Comparison of ENCODE assay signal across 23 cellular contexts in the genomic region with DNA sequence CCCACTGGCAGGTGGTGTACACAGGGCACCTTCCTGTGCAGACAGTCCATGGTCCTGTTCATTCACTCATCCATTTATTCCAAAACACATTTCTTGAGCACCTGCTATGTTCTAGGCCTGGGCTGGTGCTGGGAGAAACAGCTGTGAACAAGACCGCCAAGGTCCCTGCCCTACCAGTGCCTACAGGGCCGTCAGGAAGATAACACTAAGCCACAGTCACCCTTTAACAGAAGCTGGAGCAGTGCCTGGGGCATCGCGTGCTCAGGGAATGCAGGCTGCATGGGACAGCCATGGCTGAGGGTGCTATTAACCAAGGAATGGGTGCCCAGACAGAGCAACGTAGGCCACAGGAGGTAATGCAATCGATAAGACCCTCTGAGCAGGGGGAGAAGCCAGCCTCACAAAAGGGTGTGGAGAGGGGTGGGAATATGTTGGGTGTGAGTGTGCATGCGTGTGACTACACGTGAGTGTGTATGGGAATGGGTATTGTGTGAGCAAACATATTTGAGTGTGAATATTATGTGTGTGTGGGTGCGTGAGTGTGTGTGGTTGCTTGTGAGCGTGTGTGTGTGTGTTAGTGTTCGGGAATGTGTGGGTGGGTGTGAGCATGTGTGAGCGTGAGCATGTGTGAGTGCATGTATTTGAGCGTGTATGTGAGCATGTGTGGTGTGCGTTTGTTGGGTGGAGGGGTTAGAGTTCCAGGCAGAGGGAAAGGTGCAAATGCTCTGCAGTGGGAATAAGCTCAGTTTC. TPM values are rescaled to one million over a fixed set of nuclear protein-coding genes. Genes with fewer than 3 reads are reported as not detected.
DNase-seq lines count a peak whose midpoint lies in the region; ATAC-seq and TF ChIP-seq lines count a peak whose summit lies in the region.
"Had no signal": no experiment of that assay in that cellular context is flagged by ENCODE, and none has a peak within 500 bp of the region (broad histone marks: within the 10 kb centered on the region; RNA-seq: fewer than 3 reads in every experiment).

No MANE protein-coding gene starts in this region.

- peak overlapping the region; percentile 42 for H3K18ac ChIP-seq in neuronal stem cell (ENCODE audit: low read length)

- no peaks in the 10 kb centered on the region for H3K4me1 Mint-ChIP-seq in activated T-helper 1 cell treated with anti-CD3 and anti-CD28 coated beads, Interleukin-12 subunit alpha, Interleukin-12 subunit beta, Interleukin-2, Interleukin-4 antibody, amounts not matched to agents 30 ng/mL and 10 ng/mL and 1 ng/mL, durations not matched to agents 14 hours and 24 hours and 36 hours (ENCODE audit: low read depth)

- H3K27ac Mint-ChIP-seq in activated T-helper 1 cell treated with anti-CD3 and anti-CD28 coated beads, Interleukin-12 subunit alpha, Interleukin-12 subunit beta, Interleukin-2, Interleukin-4 antibody, amounts not matched to agents 30 ng/mL and 10 ng/mL and 1 ng/mL, durations not matched to agents 14 hours and 24 hours and 36 hours, result no peak overlapping the region
- H3K27ac Mint-ChIP-seq: immature natural killer cell; T-helper 2 cell treated with Interferon-gamma antibody and Interleukin-4, amounts not matched to agents 5 μg/mL and 100 μg/mL, for 36 hours had no signal

- H4K91ac ChIP-seq in neuronal stem cell (ENCODE audit: low read depth, low read length, poor library complexity), result no peak overlapping the region

- 72 to 77% (median 77%) methylated on average over 14 of the region's 14 CpGs for WGBS in heart left ventricle, 4 donors
- 100% methylated on average over 2 to 8 of the region's 14 CpGs for WGBS in neuronal stem cell (ENCODE audit: extremely low coverage in 2 of 2, insufficient read length in 2 of 2, insufficient replicate concordance in 1 of 2), 2 donors
- 75 to 77% methylated on average over 14 of the region's 14 CpGs for WGBS in aorta, 2 donors

- peak overlapping the region; percentile 59 for H2BK15ac ChIP-seq in neuronal stem cell (ENCODE audit: low read length)

- intact Hi-C loops in ascending aorta (cut with DNase I), result no loop called here
- intact Hi-C loops in heart left ventricle (cut with DNase I), result loop anchor here in 2 of 10 donors (2.0 kb wide), 1 partner anchor 13 kb away; no protein-coding TSS in a partner anchor
- intact Hi-C loops in upper lobe of right lung (cut with DNase I), result no loop called here
- intact Hi-C loops in activated T-helper 1 cell treated with anti-CD3 and anti-CD28 coated beads, Interleukin-12 subunit alpha, Interleukin-12 subunit beta, Interleukin-2, Interleukin-4 antibody, amounts not matched to agents 30 ng/mL and 10 ng/mL and 1 ng/mL, durations not matched to agents 14 hours and 24 hours and 36 hours (cut with micrococcal nuclease), result no loop called here
- intact Hi-C loops in aorta (cut with DNase I), result no loop called here

- H2AK5ac ChIP-seq in neuronal stem cell (ENCODE audit: low read depth, low read length), result peak overlapping the region; percentile 60

- H3K27me3 ChIP-seq in ascending aorta (no peaks in the 10 kb centered on the region), heart left ventricle (no peaks in the 10 kb centered on the region), neuronal stem cell (ENCODE audit: control insufficient read depth in 3 of 3, insufficient read depth in 3 of 3, low read depth in 1 of 3, low read length in 3 of 3) (peaks cover 0 to 5% (median 0%) of the 10 kb centered on the region in 3 experiments), upper lobe of right lung (no peaks in the 10 kb centered on the region), aorta (ENCODE audit: control insufficient read depth in 1 of 2, insufficient read depth in 2 of 2, low read length in 1 of 2) (no peaks in the 10 kb centered on the region), WERI-Rb-1 (ENCODE audit: insufficient read depth, low read depth, severe bottlenecking) (no peaks in the 10 kb centered on the region)
- H3K27me3 ChIP-seq: dorsolateral prefrontal cortex, hepatocyte had no signal

- no peak overlapping the region for H2AFZ ChIP-seq in neuronal stem cell (ENCODE audit: low read length)
- H2AFZ ChIP-seq: hepatocyte had no signal

- H3K4ac ChIP-seq in neuronal stem cell (ENCODE audit: low read length), result no peak overlapping the region

- no peak for DNase-seq in ascending aorta (ENCODE audit: low spot score in 2 of 2)
- peak in 4 of 5 donors; percentile 61 to 84 (median 72) for DNase-seq in heart left ventricle
- DNase-seq in neuronal stem cell (ENCODE audit: low spot score), result no peak
- DNase-seq in upper lobe of right lung, result peak; percentile 10
- no peak for DNase-seq in activated T-helper 1 cell treated with anti-CD3 and anti-CD28 coated beads, Interleukin-12 subunit alpha, Interleukin-12 subunit beta, Interleukin-2, Interleukin-4 antibody, amounts not matched to agents 30 ng/mL and 10 ng/mL and 1 ng/mL, durations not matched to agents 14 hours and 24 hours and 36 hours (ENCODE audit: low spot score)
- no peak for DNase-seq in aorta
- no peak for DNase-seq in WERI-Rb-1
- DNase-seq: activated CD4-positive, alpha-beta T cell treated with anti-CD3 and anti-CD28 coated beads, Interleukin-2, amount 50 U/mL, for 48 hours; activated naive CD4-positive, alpha-beta T cell; caudate nucleus; dorsolateral prefrontal cortex; immature natural killer cell; NCI-H2171 treated with DMSO at 0.1 percent for 48 hours; NCI-H526 treated with DMSO at 0.1 percent for 48 hours; SK-N-SH; stimulated activated CD4-positive, alpha-beta T cell treated with anti-CD3 and anti-CD28 coated beads, Interleukin-4, amount 100 ng/mL, for 4 hours; stomach had no signal

- peak overlapping the region; percentile 60 for H2BK12ac ChIP-seq in neuronal stem cell (ENCODE audit: low read length)

- H3K4me1 ChIP-seq in ascending aorta (peaks cover 16 to 37% of the 10 kb centered on the region in 2 donors), heart left ventricle (peaks cover 7 to 54% (median 39%) of the 10 kb centered on the region in 12 donors), neuronal stem cell (ENCODE audit: control insufficient read depth in 2 of 2, insufficient read depth in 1 of 2, low read depth in 1 of 2, low read length in 2 of 2) (peaks cover 2 to 3% of the 10 kb centered on the region in 2 donors), upper lobe of right lung (peaks cover 11% of the 10 kb centered on the region), aorta (ENCODE audit: control insufficient read depth in 1 of 2, insufficient read depth in 2 of 2, low read length in 2 of 2) (peaks cover 0 to 8% of the 10 kb centered on the region in 2 donors)

- peak overlapping the region; percentile 27 for H3K14ac ChIP-seq in neuronal stem cell (ENCODE audit: low read length)

- peaks cover 10% of the 10 kb centered on the region for H3K27me3 Mint-ChIP-seq in activated T-helper 1 cell treated with anti-CD3 and anti-CD28 coated beads, Interleukin-12 subunit alpha, Interleukin-12 subunit beta, Interleukin-2, Interleukin-4 antibody, amounts not matched to agents 30 ng/mL and 10 ng/mL and 1 ng/mL, durations not matched to agents 14 hours and 24 hours and 36 hours (ENCODE audit: insufficient read depth)

- H3K23ac ChIP-seq in neuronal stem cell (ENCODE audit: low read depth, low read length, poor library complexity), result peak overlapping the region; percentile 81

- no peaks in the 10 kb centered on the region for H3K36me3 Mint-ChIP-seq in activated T-helper 1 cell treated with anti-CD3 and anti-CD28 coated beads, Interleukin-12 subunit alpha, Interleukin-12 subunit beta, Interleukin-2, Interleukin-4 antibody, amounts not matched to agents 30 ng/mL and 10 ng/mL and 1 ng/mL, durations not matched to agents 14 hours and 24 hours and 36 hours (ENCODE audit: low read depth)

- TF ChIP-seq POLR2A in heart left ventricle (IDR thresholded peaks at IDR 0.05), result peak in 1 of 2 donors; percentile 42

- H3K27ac ChIP-seq in ascending aorta, result peak overlapping the region; percentile 81 to 97
- H3K27ac ChIP-seq in heart left ventricle, result peak overlapping the region; percentile 76 to 97 (median 92)
- H3K27ac ChIP-seq in neuronal stem cell (replicated peaks; ENCODE audit: low read length), result no peak overlapping the region
- H3K27ac ChIP-seq in upper lobe of right lung, result no peak overlapping the region
- H3K27ac ChIP-seq in aorta (ENCODE audit: low read depth in 1 of 2, low read length in 2 of 2), result peak overlapping the region in 1 of 2 donors; percentile 91
- no peak overlapping the region for H3K27ac ChIP-seq in WERI-Rb-1
- H3K27ac ChIP-seq: hepatocyte, KMS-11, VCaP had no signal

- no peak overlapping the region for H2BK120ac ChIP-seq in neuronal stem cell (ENCODE audit: low read depth, low read length)

- H2BK5ac ChIP-seq in neuronal stem cell (ENCODE audit: low read length), result no peak overlapping the region

- H3K4me3 ChIP-seq in ascending aorta, result no peak overlapping the region
- H3K4me3 ChIP-seq in heart left ventricle, result peak overlapping the region in 2 of 12 donors; percentile 1 to 11
- H3K4me3 ChIP-seq in neuronal stem cell (ENCODE audit: low read length in 2 of 2), result peak overlapping the region in 1 of 2 donors; percentile 61
- H3K4me3 ChIP-seq in upper lobe of right lung, result no peak overlapping the region
- no peak overlapping the region for H3K4me3 ChIP-seq in aorta (ENCODE audit: low read length in 2 of 2)
- no peak overlapping the region for H3K4me3 ChIP-seq in WERI-Rb-1 (ENCODE audit: low read depth, low read length)
- H3K4me3 ChIP-seq: dorsolateral prefrontal cortex, hepatocyte, stomach had no signal

- H3K9me3 ChIP-seq in ascending aorta (no peaks in the 10 kb centered on the region), heart left ventricle (peaks cover 0 to 19% (median 0%) of the 10 kb centered on the region in 12 donors), neuronal stem cell (replicated peaks in 1 of 2; ENCODE audit: control insufficient read depth in 2 of 2, insufficient read depth in 1 of 2, low read depth in 1 of 2, low read length in 2 of 2) (peaks cover 2 to 12% of the 10 kb centered on the region in 2 donors), upper lobe of right lung (no peaks in the 10 kb centered on the region), aorta (ENCODE audit: control insufficient read depth, low read length) (no peaks in the 10 kb centered on the region), WERI-Rb-1 (ENCODE audit: severe bottlenecking) (peaks cover 20% of the 10 kb centered on the region)
- H3K9me3 ChIP-seq: SK-N-SH, stomach had no signal

- H3K4me3 Mint-ChIP-seq in activated T-helper 1 cell treated with anti-CD3 and anti-CD28 coated beads, Interleukin-12 subunit alpha, Interleukin-12 subunit beta, Interleukin-2, Interleukin-4 antibody, amounts not matched to agents 30 ng/mL and 10 ng/mL and 1 ng/mL, durations not matched to agents 14 hours and 24 hours and 36 hours, result no peak overlapping the region
- H3K4me3 Mint-ChIP-seq: immature natural killer cell; neural crest cell; T-helper 2 cell treated with Interferon-gamma antibody and Interleukin-4, amounts not matched to agents 5 μg/mL and 100 μg/mL, for 36 hours had no signal

- H3K4me2 ChIP-seq in neuronal stem cell (ENCODE audit: insufficient read depth, low read length, poor library complexity, severe bottlenecking), result no peak overlapping the region
- H3K4me2 ChIP-seq: hepatocyte, KMS-11, SK-N-SH had no signal

- no peak overlapping the region for H4K8ac ChIP-seq in neuronal stem cell (ENCODE audit: low read depth, low read length)

- H3K9me3 Mint-ChIP-seq in activated T-helper 1 cell treated with anti-CD3 and anti-CD28 coated beads, Interleukin-12 subunit alpha, Interleukin-12 subunit beta, Interleukin-2, Interleukin-4 antibody, amounts not matched to agents 30 ng/mL and 10 ng/mL and 1 ng/mL, durations not matched to agents 14 hours and 24 hours and 36 hours, result peaks cover 9% of the 10 kb centered on the region
- H3K9me3 Mint-ChIP-seq: immature natural killer cell had no signal

- TF ChIP-seq CTCF in ascending aorta (IDR thresholded peaks at IDR 0.05) (no peak), heart left ventricle (IDR thresholded peaks at IDR 0.05) (no peak), upper lobe of right lung (IDR thresholded peaks at IDR 0.05) (no peak), WERI-Rb-1 (IDR thresholded peaks at IDR 0.05; ENCODE audit: low read depth, low read length) (no peak)

- H3K9ac ChIP-seq in neuronal stem cell (ENCODE audit: low read depth, low read length, poor library complexity), result no peak overlapping the region
- H3K9ac ChIP-seq: KMS-11, SK-N-SH had no signal

- H3K36me3 ChIP-seq in ascending aorta, result no peaks in the 10 kb centered on the region
- no peaks in the 10 kb centered on the region for H3K36me3 ChIP-seq in heart left ventricle
- H3K36me3 ChIP-seq in neuronal stem cell (replicated peaks in 1 of 2; ENCODE audit: control insufficient read depth in 2 of 2, insufficient read depth in 2 of 2, low read length in 2 of 2), result no peaks in the 10 kb centered on the region
- no peaks in the 10 kb centered on the region for H3K36me3 ChIP-seq in upper lobe of right lung
- no peaks in the 10 kb centered on the region for H3K36me3 ChIP-seq in aorta (ENCODE audit: control insufficient read depth in 1 of 2, insufficient read depth in 2 of 2, low read length in 1 of 2)
- H3K36me3 ChIP-seq in WERI-Rb-1, result no peaks in the 10 kb centered on the region
- H3K36me3 ChIP-seq: stomach had no signal

- ATAC-seq in heart left ventricle (peak; percentile 39 to 64 (median 48)), upper lobe of right lung (no peak), aorta (ENCODE audit: low FRiP score) (no peak)
- ATAC-seq: HCT116 had no signal

- H3K79me1 ChIP-seq in neuronal stem cell (ENCODE audit: low read depth, low read length), result no peaks in the 10 kb centered on the region

RNA-seq across cellular contexts. Expression of a gene that starts 19.1 kb away (rescaled TPM):
- total RNA-seq in ascending aorta (3,919 TPM), heart left ventricle (100 to 1,000 TPM in 4 of 9 donors, 10 to 100 TPM in 5; 39.9 to 335 (median 78.2) TPM), upper lobe of right lung (382 TPM), aorta (1,000 to 10,000 TPM in 1 of 2 donors, 100 to 1,000 TPM in 1; 293 to 1,994 TPM)
- polyA plus RNA-seq in heart left ventricle (100 to 1,000 TPM in 1 of 2 donors, 10 to 100 TPM in 1; 24.3 to 116 TPM), aorta (100 to 1,000 TPM; 178 to 515 TPM)
- 10.2 TPM for polyA plus RNA-seq in neuronal stem cell (2013, experiment 1 of 2)
- polyA plus RNA-seq in neuronal stem cell (2013, experiment 2 of 2), result 10.0 TPM
- 11.9 and 12.5 TPM in 2 replicates for total RNA-seq in activated T-helper 1 cell treated with anti-CD3 and anti-CD28 coated beads, Interleukin-12 subunit alpha, Interleukin-12 subunit beta, Interleukin-2, Interleukin-4 antibody, amounts not matched to agents 30 ng/mL and 10 ng/mL and 1 ng/mL, durations not matched to agents 14 hours and 24 hours and 36 hours

Comparison
In these comparisons a context has a peak if more than half of its experiments do, and no peak if none do; other contexts are left out.
1. DNase-seq: peak in heart left ventricle (4 of 5) and upper lobe of right lung (single experiment); none in ascending aorta (0 of 2), neuronal stem cell (single experiment), activated T-helper 1 cell treated with anti-CD3 and anti-CD28 coated beads, Interleukin-12 subunit alpha, Interleukin-12 subunit beta, Interleukin-2, Interleukin-4 antibody, amounts not matched to agents 30 ng/mL and 10 ng/mL and 1 ng/mL, durations not matched to agents 14 hours and 24 hours and 36 hours (single experiment), aorta (0 of 2) and WERI-Rb-1 (single experiment).
2. H3K27ac ChIP-seq: peak in ascending aorta (2 of 2) and heart left ventricle (12 of 12); none in neuronal stem cell (single experiment), upper lobe of right lung (single experiment) and WERI-Rb-1 (single experiment).
3. ATAC-seq: peak in heart left ventricle (4 of 4); none in upper lobe of right lung (single experiment) and aorta (single experiment).